In genomic region chr11:295351-296205, GRCh38 we compare ENCODE assay signal across 15 cellular contexts. TPM values are rescaled to one million over a fixed set of nuclear protein-coding genes. Genes with fewer than 3 reads are reported as not detected.
DNase-seq lines count a peak whose midpoint lies in the region; ATAC-seq and TF ChIP-seq lines count a peak whose summit lies in the region.
"Had no signal": no experiment of that assay in that cellular context is flagged by ENCODE, and none has a peak within 500 bp of the region (broad histone marks: within the 10 kb centered on the region; RNA-seq: fewer than 3 reads in every experiment).

No MANE protein-coding gene starts in this region.

- H3K36me3 Mint-ChIP-seq in activated naive CD4-positive, alpha-beta T cell treated with anti-CD3 and anti-CD28 coated beads for 36 hours (ENCODE audit: low read depth): peaks cover 4% of the 10 kb centered on the region
- peaks cover 15% of the 10 kb centered on the region for H3K36me3 Mint-ChIP-seq in endodermal cell (ENCODE audit: low read depth)
- no peaks in the 10 kb centered on the region for H3K36me3 Mint-ChIP-seq in natural killer cell treated with Interleukin-12 subunit alpha and Interleukin-12 subunit beta and Interleukin-15 and Interleukin-18, amount 100 ng/mL, for 72 hours

- no peaks in the 10 kb centered on the region for H3K27me3 ChIP-seq in endodermal cell (ENCODE audit: control insufficient read depth, insufficient read depth, low read length, poor library complexity, severe bottlenecking)
- H3K27me3 ChIP-seq in WERI-Rb-1 (ENCODE audit: insufficient read depth, low read depth, severe bottlenecking): no peaks in the 10 kb centered on the region

- peak overlapping the region; percentile 13 for H3K27ac Mint-ChIP-seq in activated naive CD4-positive, alpha-beta T cell treated with anti-CD3 and anti-CD28 coated beads for 36 hours
- no peak overlapping the region for H3K27ac Mint-ChIP-seq in endodermal cell
- no peak overlapping the region for H3K27ac Mint-ChIP-seq in natural killer cell treated with Interleukin-12 subunit alpha and Interleukin-12 subunit beta and Interleukin-15 and Interleukin-18, amount 100 ng/mL, for 72 hours

- H3K4me3 ChIP-seq in endodermal cell (ENCODE audit: low read length) (no peak overlapping the region), WERI-Rb-1 (ENCODE audit: low read depth, low read length) (no peak overlapping the region)

- 90 to 93% methylated on average over 21 to 27 of the region's 27 CpGs for WGBS in endodermal cell (ENCODE audit: insufficient coverage in 1 of 2, insufficient read length in 1 of 2), 2 experiments

- H3K27ac ChIP-seq in endodermal cell (ENCODE audit: low read depth, low read length) (no peak overlapping the region), WERI-Rb-1 (no peak overlapping the region)

- TF ChIP-seq CTCF in endodermal cell (conservative IDR thresholded peaks at IDR 0.05): no peak
- no peak for TF ChIP-seq CTCF in WERI-Rb-1 (IDR thresholded peaks at IDR 0.05; ENCODE audit: low read depth, low read length)

- no peak overlapping the region for H3K9ac ChIP-seq in endodermal cell (ENCODE audit: extremely low read depth, low read length, poor library complexity, severe bottlenecking)

- intact Hi-C loops in activated naive CD4-positive, alpha-beta T cell treated with anti-CD3 and anti-CD28 coated beads for 36 hours (cut with micrococcal nuclease): no loop called here
- intact Hi-C loops in sciatic nerve (cut with DNase I): loop anchor here (5.0 kb wide), 1 partner anchor 67 kb away; no protein-coding TSS in a partner anchor

- no peak for ATAC-seq in sciatic nerve
- ATAC-seq in natural killer cell treated with Interleukin-12 subunit alpha and Interleukin-12 subunit beta and Interleukin-15 and Interleukin-18, amount 100 ng/mL, for 72 hours: no peak
- ATAC-seq: left colon had no signal

- CTCF ChIA-PET in activated naive CD4-positive, alpha-beta T cell treated with anti-CD3 and anti-CD28 coated beads for 36 hours (lab: Charles Lee): interaction anchor here (0.6 to 1.5 kb wide), 2 partner anchors 45 to 446 kb away, joined by 3 to 4 read pairs; no protein-coding TSS in a partner anchor

- H3K9me3 ChIP-seq in endodermal cell (ENCODE audit: control insufficient read depth, low read length): no peaks in the 10 kb centered on the region
- no peaks in the 10 kb centered on the region for H3K9me3 ChIP-seq in WERI-Rb-1 (ENCODE audit: severe bottlenecking)

- H3K4me1 ChIP-seq in endodermal cell (ENCODE audit: control insufficient read depth, insufficient read depth, low read length): peaks cover 5% of the 10 kb centered on the region

- peaks cover 5% of the 10 kb centered on the region for H3K27me3 Mint-ChIP-seq in activated naive CD4-positive, alpha-beta T cell treated with anti-CD3 and anti-CD28 coated beads for 36 hours (ENCODE audit: low read depth)
- H3K27me3 Mint-ChIP-seq in endodermal cell (ENCODE audit: insufficient read depth): no peaks in the 10 kb centered on the region
- no peaks in the 10 kb centered on the region for H3K27me3 Mint-ChIP-seq in natural killer cell treated with Interleukin-12 subunit alpha and Interleukin-12 subunit beta and Interleukin-15 and Interleukin-18, amount 100 ng/mL, for 72 hours

- peaks cover 6% of the 10 kb centered on the region for H3K36me3 ChIP-seq in endodermal cell (ENCODE audit: control insufficient read depth, insufficient read depth, low read length)
- H3K36me3 ChIP-seq in WERI-Rb-1: no peaks in the 10 kb centered on the region; the same call in 1 of the 2 replicates

- H3K4me3 Mint-ChIP-seq in activated naive CD4-positive, alpha-beta T cell treated with anti-CD3 and anti-CD28 coated beads for 36 hours: no peak overlapping the region
- no peak overlapping the region for H3K4me3 Mint-ChIP-seq in endodermal cell
- H3K4me3 Mint-ChIP-seq in natural killer cell treated with Interleukin-12 subunit alpha and Interleukin-12 subunit beta and Interleukin-15 and Interleukin-18, amount 100 ng/mL, for 72 hours: no peak overlapping the region

- H3K9me3 Mint-ChIP-seq in activated naive CD4-positive, alpha-beta T cell treated with anti-CD3 and anti-CD28 coated beads for 36 hours: no peaks in the 10 kb centered on the region
- no peaks in the 10 kb centered on the region for H3K9me3 Mint-ChIP-seq in endodermal cell
- H3K9me3 Mint-ChIP-seq in natural killer cell treated with Interleukin-12 subunit alpha and Interleukin-12 subunit beta and Interleukin-15 and Interleukin-18, amount 100 ng/mL, for 72 hours: no peaks in the 10 kb centered on the region

- H3K4me1 Mint-ChIP-seq in activated naive CD4-positive, alpha-beta T cell treated with anti-CD3 and anti-CD28 coated beads for 36 hours (ENCODE audit: low read depth): peaks cover 21% of the 10 kb centered on the region
- H3K4me1 Mint-ChIP-seq in endodermal cell: peaks cover 16% of the 10 kb centered on the region
- peaks cover 16 to 17% of the 10 kb centered on the region in 2 donors for H3K4me1 Mint-ChIP-seq in natural killer cell treated with Interleukin-12 subunit alpha and Interleukin-12 subunit beta and Interleukin-15 and Interleukin-18, amount 100 ng/mL, for 72 hours (ENCODE audit: low read depth in 2 of 2)

- DNase-seq in activated naive CD4-positive, alpha-beta T cell treated with anti-CD3 and anti-CD28 coated beads for 36 hours: no peak
- DNase-seq in activated naive CD4-positive, alpha-beta T cell (lab: John Stamatoyannopoulos, UW): no peak
- DNase-seq in endodermal cell (peak; percentile 44), sciatic nerve (ENCODE audit: low spot score) (peak; percentile 54), WERI-Rb-1 (no peak)
- no peak for DNase-seq in natural killer cell treated with Interleukin-12 subunit alpha and Interleukin-12 subunit beta and Interleukin-15 and Interleukin-18, amount 100 ng/mL, for 72 hours (ENCODE audit: low spot score)
- DNase-seq: cerebellar nuclear complex, COR-L47, GOT3, NCI-H1105 treated with DMSO at 0.1 percent for 48 hours, NCI-H2171 treated with DMSO at 0.1 percent for 48 hours, NCI-H82 had no signal

RNA-seq across cellular contexts. Expression of gene IFITM5, which starts 3.7 kb away (rescaled TPM):
- total RNA-seq in activated naive CD4-positive, alpha-beta T cell treated with anti-CD3 and anti-CD28 coated beads for 36 hours: not detected
- total RNA-seq in endodermal cell (not detected), sciatic nerve (not detected)
- polyA plus RNA-seq in endodermal cell (2013, experiment 1 of 2): not detected
- not detected for polyA plus RNA-seq in endodermal cell (2013, experiment 2 of 2)
- total RNA-seq in natural killer cell treated with Interleukin-12 subunit alpha and Interleukin-12 subunit beta and Interleukin-15 and Interleukin-18, amount 100 ng/mL, for 72 hours: not detected
- total RNA-seq: left colon, pulmonary artery endothelial cell, RPMI7951 had no signal

RNA-seq across cellular contexts. Expression of gene PGGHG, which starts 6.7 kb away (rescaled TPM):
- total RNA-seq in activated naive CD4-positive, alpha-beta T cell treated with anti-CD3 and anti-CD28 coated beads for 36 hours: 100 to 1,000 TPM in 1 of 2 experiments, 10 to 100 TPM in 1; 99.6 to 101 TPM
- total RNA-seq in endodermal cell (100 to 1,000 TPM; 129 to 186 TPM), sciatic nerve (60.3 TPM)
- polyA plus RNA-seq in endodermal cell (2013, experiment 1 of 2): 36.7 TPM
- 31.3 TPM for polyA plus RNA-seq in endodermal cell (2013, experiment 2 of 2)
- total RNA-seq in natural killer cell treated with Interleukin-12 subunit alpha and Interleukin-12 subunit beta and Interleukin-15 and Interleukin-18, amount 100 ng/mL, for 72 hours: 10 to 100 TPM; 17.0 to 24.9 TPM

RNA-seq across cellular contexts. Expression of gene IFITM2, which starts 12.0 kb away (rescaled TPM):
- 100 to 1,000 TPM; 760 to 802 TPM for total RNA-seq in activated naive CD4-positive, alpha-beta T cell treated with anti-CD3 and anti-CD28 coated beads for 36 hours
- total RNA-seq in endodermal cell (100 to 1,000 TPM; 262 to 367 TPM), sciatic nerve (853 TPM)
- polyA plus RNA-seq in endodermal cell (2013, experiment 1 of 2): 114 TPM
- polyA plus RNA-seq in endodermal cell (2013, experiment 2 of 2): 152 TPM
- 100 to 1,000 TPM in 1 of 2 donors, 10 to 100 TPM in 1; 87.9 to 171 TPM for total RNA-seq in natural killer cell treated with Interleukin-12 subunit alpha and Interleukin-12 subunit beta and Interleukin-15 and Interleukin-18, amount 100 ng/mL, for 72 hours

RNA-seq across cellular contexts. Expression of gene NLRP6, which starts 17.4 kb away (rescaled TPM):
- 1 to 10 TPM; 1.2 to 1.5 TPM for total RNA-seq in activated naive CD4-positive, alpha-beta T cell treated with anti-CD3 and anti-CD28 coated beads for 36 hours
- not detected for total RNA-seq in endodermal cell
- polyA plus RNA-seq in endodermal cell (2013, experiment 1 of 2): not detected
- polyA plus RNA-seq in endodermal cell (2013, experiment 2 of 2): not detected
- 0.36 TPM for total RNA-seq in sciatic nerve
- total RNA-seq in natural killer cell treated with Interleukin-12 subunit alpha and Interleukin-12 subunit beta and Interleukin-15 and Interleukin-18, amount 100 ng/mL, for 72 hours: 1 to 10 TPM in 1 of 2 donors, under 1 TPM in 1; 0.26 to 1.2 TPM
- total RNA-seq: pulmonary artery endothelial cell, RPMI7951 had no signal

RNA-seq across cellular contexts. Expression of gene IFITM1, which starts 18.3 kb away (rescaled TPM):
- 100 to 1,000 TPM; 359 to 378 TPM for total RNA-seq in activated naive CD4-positive, alpha-beta T cell treated with anti-CD3 and anti-CD28 coated beads for 36 hours
- total RNA-seq in endodermal cell (100 to 1,000 TPM; 211 to 558 TPM), sciatic nerve (344 TPM)
- 244 TPM for polyA plus RNA-seq in endodermal cell (2013, experiment 1 of 2)
- 241 TPM for polyA plus RNA-seq in endodermal cell (2013, experiment 2 of 2)
- total RNA-seq in natural killer cell treated with Interleukin-12 subunit alpha and Interleukin-12 subunit beta and Interleukin-15 and Interleukin-18, amount 100 ng/mL, for 72 hours: 10 to 100 TPM; 58.1 to 71.0 TPM

Comparison
In these comparisons a context has a peak if more than half of its experiments do, and no peak if none do; other contexts are left out.
1. DNase-seq: peak in endodermal cell (single experiment) and sciatic nerve (single experiment); none in activated naive CD4-positive, alpha-beta T cell treated with anti-CD3 and anti-CD28 coated beads for 36 hours (single experiment), activated naive CD4-positive, alpha-beta T cell (0 of 4), WERI-Rb-1 (single experiment) and natural killer cell treated with Interleukin-12 subunit alpha and Interleukin-12 subunit beta and Interleukin-15 and Interleukin-18, amount 100 ng/mL, for 72 hours (single experiment).